In the genomic region with DNA sequence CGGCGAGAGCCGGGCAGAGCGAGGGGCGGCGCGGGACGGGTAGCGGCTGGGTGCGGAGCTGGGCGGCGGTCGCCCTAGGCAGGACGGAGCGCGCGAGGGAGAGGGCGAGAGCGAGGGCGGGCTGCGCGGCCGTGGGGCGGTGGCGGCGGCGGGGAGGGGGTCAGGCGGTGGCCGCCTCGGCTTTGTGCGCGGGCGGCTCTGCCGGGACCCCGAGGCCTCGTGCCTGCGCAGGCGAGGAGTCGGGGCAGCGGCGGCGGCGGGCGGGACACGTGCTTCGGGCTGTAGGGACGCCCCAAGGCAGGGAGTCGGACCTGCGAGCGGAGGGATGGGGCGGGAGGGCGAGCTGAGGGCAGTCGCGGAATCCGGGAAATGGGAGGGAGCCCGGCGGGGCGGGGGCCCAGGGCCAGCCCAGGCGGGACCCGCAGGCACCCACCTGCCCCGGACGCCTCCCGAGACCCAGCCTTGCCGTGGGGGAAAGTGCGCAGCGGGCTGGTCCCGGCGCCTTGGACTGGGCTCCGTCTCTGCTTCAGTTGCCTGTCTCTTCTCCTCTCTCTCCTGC, we compare ENCODE assay signal across 10 cellular contexts. TPM values are rescaled to one million over a fixed set of nuclear protein-coding genes. Genes with fewer than 3 reads are reported as not detected.
DNase-seq lines count a peak whose midpoint lies in the region; ATAC-seq and TF ChIP-seq lines count a peak whose summit lies in the region.
"Had no signal": no experiment of that assay in that cellular context is flagged by ENCODE, and none has a peak within 500 bp of the region (broad histone marks: within the 10 kb centered on the region; RNA-seq: fewer than 3 reads in every experiment).

No MANE protein-coding gene starts in this region.

- DNase-seq in NCI-H2227 (lab: John Stamatoyannopoulos, UW; ENCODE audit: unreplicated experiment) (peak; percentile 12), NCI-H2227 treated with DMSO at 0.1 percent for 48 hours (lab: John Stamatoyannopoulos, UW) (no peak), T-cell (no peak), fibroblast of lung (ENCODE audit: low read depth in 2 of 2) (peak in 1 of 2 donors; percentile 41), NCI-H1417 treated with DMSO at 0.1 percent for 48 hours (lab: John Stamatoyannopoulos, UW) (no peak), NAMALWA (ENCODE audit: low spot score) (no peak)
- peak in 1 of 9 donors; percentile 27 for DNase-seq in naive thymus-derived CD4-positive, alpha-beta T cell

- peak overlapping the region; percentile 35 to 84 (median 37) for H3K4me3 Mint-ChIP-seq in T-cell
- peak overlapping the region; percentile 52 to 85 (median 77) for H3K4me3 Mint-ChIP-seq in naive thymus-derived CD4-positive, alpha-beta T cell

- H3K4me1 Mint-ChIP-seq in T-cell: peaks cover 9 to 12% (median 11%) of the 10 kb centered on the region in 3 donors
- peaks cover 5 to 24% (median 14%) of the 10 kb centered on the region in 7 donors for H3K4me1 Mint-ChIP-seq in naive thymus-derived CD4-positive, alpha-beta T cell

- H3K36me3 ChIP-seq in fibroblast of lung (ENCODE audit: control insufficient read depth, insufficient read depth, low read length): no peaks in the 10 kb centered on the region
- H3K36me3 ChIP-seq in naive thymus-derived CD4-positive, alpha-beta T cell (ENCODE audit: control insufficient read depth in 2 of 3, insufficient read depth in 3 of 3, low read length in 3 of 3): no peaks in the 10 kb centered on the region
- H3K36me3 ChIP-seq: BLaER1 had no signal

- peaks cover 63 to 69% of the 10 kb centered on the region in 2 donors for H3K27me3 Mint-ChIP-seq in T-cell
- peaks cover 68 to 89% (median 82%) of the 10 kb centered on the region in 5 donors for H3K27me3 Mint-ChIP-seq in naive thymus-derived CD4-positive, alpha-beta T cell

- no peak overlapping the region for H3K9ac ChIP-seq in fibroblast of lung (ENCODE audit: insufficient read depth, low read length)
- H3K9ac ChIP-seq: BLaER1 had no signal

- H3K79me2 ChIP-seq in fibroblast of lung (ENCODE audit: control insufficient read depth, insufficient read depth, low read length): no peaks in the 10 kb centered on the region

- H3K9me3 ChIP-seq in fibroblast of lung (ENCODE audit: control insufficient read depth, insufficient read depth, low read depth, low read length): no peaks in the 10 kb centered on the region
- no peaks in the 10 kb centered on the region for H3K9me3 ChIP-seq in naive thymus-derived CD4-positive, alpha-beta T cell (ENCODE audit: control insufficient read depth in 2 of 3, low read length in 3 of 3)

- peaks cover 2% of the 10 kb centered on the region for H3K4me1 ChIP-seq in fibroblast of lung (ENCODE audit: control insufficient read depth, extremely low read depth, insufficient read depth, low read length)
- H3K4me1 ChIP-seq in naive thymus-derived CD4-positive, alpha-beta T cell (ENCODE audit: control insufficient read depth in 2 of 2, insufficient read depth in 2 of 2, low read length in 2 of 2): no peaks in the 10 kb centered on the region

- POLR2A ChIA-PET in T-cell (lab: Charles Lee): no interaction called here
- POLR2A ChIA-PET in naive thymus-derived CD4-positive, alpha-beta T cell (lab: Charles Lee): no interaction called here

- H3K27ac ChIP-seq in fibroblast of lung (ENCODE audit: insufficient read depth, low read length): no peak overlapping the region
- no peak overlapping the region for H3K27ac ChIP-seq in naive thymus-derived CD4-positive, alpha-beta T cell (ENCODE audit: low read depth, low read length)
- H3K27ac ChIP-seq: BLaER1 had no signal

- H3K9me3 Mint-ChIP-seq in T-cell: no peaks in the 10 kb centered on the region
- H3K9me3 Mint-ChIP-seq in naive thymus-derived CD4-positive, alpha-beta T cell: peaks cover 0 to 5% (median 0%) of the 10 kb centered on the region in 11 donors

- CTCF ChIA-PET in T-cell (lab: Charles Lee): no interaction called here
- CTCF ChIA-PET in naive thymus-derived CD4-positive, alpha-beta T cell (lab: Charles Lee): no interaction called here

- peak in 2 of 4 experiments; percentile 29 to 30 for ATAC-seq in T-cell (replicated peaks in 1 of 4)
- ATAC-seq in naive thymus-derived CD4-positive, alpha-beta T cell: peak; percentile 22
- no peak for ATAC-seq in HG02588 (IDR thresholded peaks at IDR 0.05; ENCODE audit: unreplicated experiment)

- H4K20me1 ChIP-seq in fibroblast of lung (ENCODE audit: control insufficient read depth, extremely low read depth, insufficient read depth, low read length): no peaks in the 10 kb centered on the region
- H4K20me1 ChIP-seq: BLaER1 had no signal

- H3K4me2 ChIP-seq in fibroblast of lung (ENCODE audit: extremely low read depth, insufficient read depth, low read length): peak overlapping the region; percentile 71
- H3K4me2 ChIP-seq: BLaER1 had no signal

- peak overlapping the region; percentile 44 for H2AFZ ChIP-seq in fibroblast of lung (ENCODE audit: low read length)

- peak overlapping the region; percentile 15 to 59 (median 33) for H3K4me3 ChIP-seq in fibroblast of lung (replicated peaks in 1 of 4; ENCODE audit: control extremely low read depth in 1 of 4, insufficient read depth in 1 of 4, low read depth in 3 of 4, low read length in 4 of 4)
- no peak overlapping the region for H3K4me3 ChIP-seq in naive thymus-derived CD4-positive, alpha-beta T cell (ENCODE audit: low read length)
- H3K4me3 ChIP-seq: BLaER1 had no signal

- peaks cover 19% of the 10 kb centered on the region for H3K27me3 ChIP-seq in fibroblast of lung (ENCODE audit: control insufficient read depth, insufficient read depth, low read length)
- peaks cover 0 to 9% of the 10 kb centered on the region in 2 donors for H3K27me3 ChIP-seq in naive thymus-derived CD4-positive, alpha-beta T cell (ENCODE audit: control insufficient read depth in 2 of 2, insufficient read depth in 2 of 2, low read length in 2 of 2)
- H3K27me3 ChIP-seq: BLaER1 had no signal

- H3K27ac Mint-ChIP-seq in T-cell: no peak overlapping the region
- no peak overlapping the region for H3K27ac Mint-ChIP-seq in naive thymus-derived CD4-positive, alpha-beta T cell

- H3K36me3 Mint-ChIP-seq in T-cell: no peaks in the 10 kb centered on the region
- H3K36me3 Mint-ChIP-seq in naive thymus-derived CD4-positive, alpha-beta T cell: peaks cover 0 to 5% (median 0%) of the 10 kb centered on the region in 5 donors

- intact Hi-C loops in naive thymus-derived CD4-positive, alpha-beta T cell (cut with micrococcal nuclease): no loop called here

- no peak for TF ChIP-seq CTCF in fibroblast of lung (conservative IDR thresholded peaks at IDR 0.05 in 1 of 2, IDR thresholded peaks at IDR 0.05 in 1 of 2; ENCODE audit: low read depth in 1 of 2, low read length in 2 of 2)

RNA-seq across cellular contexts. Expression of gene BMPR1B, which starts 0.5 kb away (rescaled TPM):
- under 1 TPM in 3 of 5 donors, not detected in 2; 0.09 to 0.36 (median 0.28) TPM for total RNA-seq in T-cell
- 0.17 and 0.26 TPM in 2 replicates for total RNA-seq in fibroblast of lung
- polyA plus RNA-seq in fibroblast of lung: 0.23 and 0.45 TPM in 2 replicates
- 0.17 and 0.73 TPM in 2 replicates for polyA plus RNA-seq in fibroblast of lung (2012)
- not detected in 2 replicates for polyA minus RNA-seq in fibroblast of lung (ENCODE audit: low replicate concordance)
- total RNA-seq in naive thymus-derived CD4-positive, alpha-beta T cell: under 1 TPM in 2 of 5 experiments, not detected in 3; 0.10 to 0.14 TPM
- under 1 TPM; 0.07 to 0.12 TPM for polyA plus RNA-seq in naive thymus-derived CD4-positive, alpha-beta T cell
- total RNA-seq: T-helper 2 cell treated with Interferon-gamma antibody and Interleukin-4, amounts not matched to agents 100 ng/mL and 5 ng/mL, for 36 hours had no signal
